Comparison of ENCODE assay signal across 15 cellular contexts in the genomic region with DNA sequence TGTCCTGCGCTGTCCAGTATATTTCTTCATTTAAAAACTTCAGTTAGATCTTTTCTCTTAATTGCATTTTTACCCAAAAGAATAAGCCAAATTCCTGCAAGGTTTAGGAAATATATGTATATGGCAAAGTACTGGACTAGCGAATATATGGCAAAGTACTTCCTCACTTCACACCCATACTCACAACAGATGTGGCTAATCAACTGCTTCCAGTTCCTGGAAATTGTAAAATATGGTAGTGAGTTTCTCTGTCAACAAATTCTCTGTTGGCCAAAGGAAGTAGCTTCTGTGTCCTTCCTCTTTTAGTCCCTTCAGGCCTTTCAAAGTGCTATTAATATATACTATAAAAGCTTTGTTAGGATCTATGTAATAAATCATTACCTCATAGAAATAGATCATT. TPM values are rescaled to one million over a fixed set of nuclear protein-coding genes. Genes with fewer than 3 reads are reported as not detected.
A peak's percentile ranks its signal among the peaks of the same experiment; 100 is the strongest.
DNase-seq lines count a peak whose midpoint lies in the region; ATAC-seq, FAIRE-seq and TF ChIP-seq lines count a peak whose summit lies in the region.
"Had no signal": no experiment of that assay in that cellular context is flagged by ENCODE, and none has a peak within 500 bp of the region (broad histone marks: within the 10 kb centered on the region; RNA-seq: fewer than 3 reads in every experiment).

No MANE protein-coding gene starts in this region.

- no peak for TF ChIP-seq POLR2A in K562 (conservative IDR thresholded peaks at IDR 0.05)

- 0 out of 2 replicates have a peak, but pooled peaks have one; percentile 35 for TF ChIP-seq EP300 in K562 (IDR thresholded peaks at IDR 0.05; ENCODE audit: low read length)

- no peaks in the 10 kb centered on the region for H4K20me1 ChIP-seq in K562 (replicated peaks; ENCODE audit: control insufficient read depth, insufficient read depth, low read length)

- POLR2A ChIA-PET in K562 (lab: Yijun Ruan, JAX): no interaction called here

- H3K27me3 ChIP-seq in CD4-positive, CD25-positive, alpha-beta regulatory T cell (ENCODE audit: control insufficient read depth, insufficient read depth, low read length): no peaks in the 10 kb centered on the region
- H3K27me3 ChIP-seq in SJSA1 (replicated peaks) (no peaks in the 10 kb centered on the region), K562 (ENCODE audit: control insufficient read depth in 2 of 2, insufficient read depth in 2 of 2, low read length in 2 of 2) (no peaks in the 10 kb centered on the region)
- H3K27me3 ChIP-seq: body of pancreas had no signal

- H3K27ac Mint-ChIP-seq in CD4-positive, CD25-positive, alpha-beta regulatory T cell: peak overlapping the region in 1 of 3 donors; percentile 20

- peaks cover 40 to 48% (median 45%) of the 10 kb centered on the region in 4 donors for H3K4me1 Mint-ChIP-seq in CD4-positive, CD25-positive, alpha-beta regulatory T cell

- ATAC-seq in CD4-positive, CD25-positive, alpha-beta regulatory T cell (ENCODE audit: low read depth in 2 of 2): no peak
- ATAC-seq in K562 (peak; percentile 52), HG03469 (IDR thresholded peaks at IDR 0.05; ENCODE audit: unreplicated experiment) (no peak)
- ATAC-seq: body of pancreas had no signal

- no peaks in the 10 kb centered on the region for H3K9me1 ChIP-seq in K562 (ENCODE audit: control insufficient read depth, insufficient read depth, low read length)

- H3K79me2 ChIP-seq in K562 (ENCODE audit: control insufficient read depth, insufficient read depth, low read length): no peaks in the 10 kb centered on the region

- DNase-seq in CD4-positive, CD25-positive, alpha-beta regulatory T cell: peak in 1 of 3 donors; percentile 69
- DNase-seq in GM12864 (ENCODE audit: low read depth) (no peak), SJSA1 (ENCODE audit: low read depth in 1 of 2, low spot score in 2 of 2) (no peak), K562 (ENCODE audit: extremely low read depth in 1 of 4, low spot score in 3 of 4) (peak in 2 of 4 experiments; percentile 22 to 48), NCI-H1436 treated with DMSO at 0.1 percent for 48 hours (lab: John Stamatoyannopoulos, UW) (no peak), dermis blood vessel endothelial cell (no peak)
- DNase-seq in stimulated activated CD4-positive, alpha-beta T cell treated with anti-CD3 and anti-CD28 coated beads, Interleukin-15, amount 100 ng/mL, for 24 hours: no peak
- DNase-seq: body of pancreas; effector memory CD4-positive, alpha-beta T cell; foreskin fibroblast; retina; T-helper 9 cell had no signal

- no peaks in the 10 kb centered on the region for H3K9me3 ChIP-seq in CD4-positive, CD25-positive, alpha-beta regulatory T cell (ENCODE audit: control insufficient read depth in 2 of 2, low read length in 2 of 2)
- no peaks in the 10 kb centered on the region for H3K9me3 ChIP-seq in SJSA1 (replicated peaks)
- no peaks in the 10 kb centered on the region for H3K9me3 ChIP-seq in K562 (replicated peaks; ENCODE audit: control insufficient read depth, insufficient read depth, low read depth, low read length)
- H3K9me3 ChIP-seq: body of pancreas had no signal

- H3K4me3 Mint-ChIP-seq in CD4-positive, CD25-positive, alpha-beta regulatory T cell: peak overlapping the region in 1 of 4 donors; percentile 67
- H3K4me3 Mint-ChIP-seq: CD14-positive monocyte had no signal

- no TSS peak for BruUV-seq in K562 (replicated peaks; lab: Mats Ljungman, UMichigan)

- peaks cover 14% of the 10 kb centered on the region for H3K27me3 Mint-ChIP-seq in CD4-positive, CD25-positive, alpha-beta regulatory T cell

- peaks cover 6% of the 10 kb centered on the region for H3K36me3 Mint-ChIP-seq in CD4-positive, CD25-positive, alpha-beta regulatory T cell
- H3K36me3 Mint-ChIP-seq: CD14-positive monocyte had no signal

- 17% methylated on average over 2 of the region's 2 CpGs for WGBS in K562 (ENCODE audit: insufficient coverage, low coverage, missing lambda C conversion rate)

- in situ Hi-C loops in K562 (cut with MboI): no loop called here

- H3K4me2 ChIP-seq in K562 (ENCODE audit: insufficient read depth, low read length): no peak overlapping the region

- H3K9ac ChIP-seq in K562 (ENCODE audit: insufficient read depth in 1 of 2, low read depth in 2 of 2, low read length in 2 of 2): peak overlapping the region in 1 of 2 experiments; percentile 24; a peak in 1 of 4 replicates

- H3K36me3 ChIP-seq in CD4-positive, CD25-positive, alpha-beta regulatory T cell (ENCODE audit: control insufficient read depth, insufficient read depth, low read length): no peaks in the 10 kb centered on the region
- no peaks in the 10 kb centered on the region; the same call in 1 of the 2 replicates for H3K36me3 ChIP-seq in SJSA1
- H3K36me3 ChIP-seq in K562 (ENCODE audit: control insufficient read depth, insufficient read depth, low read length): no peaks in the 10 kb centered on the region; the same call in 2 of the 3 replicates

- H3K4me3 ChIP-seq in CD4-positive, CD25-positive, alpha-beta regulatory T cell (ENCODE audit: low read depth, low read length): peak overlapping the region; percentile 65
- H3K4me3 ChIP-seq in GM12864 (ENCODE audit: low read depth, low read length): peak overlapping the region; percentile 65
- H3K4me3 ChIP-seq in SJSA1: no peak overlapping the region
- no peak overlapping the region for H3K4me3 ChIP-seq in K562
- H3K4me3 ChIP-seq: body of pancreas had no signal

- intact Hi-C loops in K562 (cut with micrococcal nuclease): no loop called here

- no peak for TF ChIP-seq RAD21 in K562 (CRISPR knock-in tag; conservative IDR thresholded peaks at IDR 0.05 in 1 of 2, IDR thresholded peaks at IDR 0.05 in 1 of 2)

- peak; percentile 51 for FAIRE-seq in K562 (lab: Jason Lieb, UNC)

- peak overlapping the region; percentile 79 for H2AFZ ChIP-seq in K562 (ENCODE audit: low read depth, low read length)

- TF ChIP-seq CTCF in GM12864 (IDR thresholded peaks at IDR 0.05; ENCODE audit: low read depth, low read length, missing control alignments) (no peak), K562 (IDR thresholded peaks at IDR 0.05 in 2 of 3, conservative IDR thresholded peaks at IDR 0.05 in 1 of 3; ENCODE audit: insufficient read depth in 2 of 3, low read depth in 1 of 3, low read length in 3 of 3) (no peak)

- CTCF ChIA-PET in K562 (lab: Yijun Ruan, JAX; ENCODE audit: low intra/inter-chr PET ratio): no interaction called here

- no peak overlapping the region for H3K27ac ChIP-seq in CD4-positive, CD25-positive, alpha-beta regulatory T cell (ENCODE audit: insufficient read depth, low read length, poor library complexity, severe bottlenecking)
- H3K27ac ChIP-seq in SJSA1: peak overlapping the region; percentile 98
- peak overlapping the region; percentile 48; the same call in 2 of the 3 replicates for H3K27ac ChIP-seq in K562 (ENCODE audit: extremely low read depth, low read depth, low read length)
- H3K27ac ChIP-seq: body of pancreas had no signal

- H3K4me1 ChIP-seq in CD4-positive, CD25-positive, alpha-beta regulatory T cell (ENCODE audit: control insufficient read depth, insufficient read depth, low read length, poor library complexity, severe bottlenecking): peaks cover 28% of the 10 kb centered on the region
- H3K4me1 ChIP-seq in SJSA1 (replicated peaks) (peaks cover 38% of the 10 kb centered on the region), K562 (replicated peaks in 1 of 2; ENCODE audit: control insufficient read depth in 2 of 2, insufficient read depth in 2 of 2, low read length in 2 of 2) (peaks cover 4 to 37% of the 10 kb centered on the region in 2 experiments)
- H3K4me1 ChIP-seq: body of pancreas had no signal

- peaks cover 0 to 5% (median 0%) of the 10 kb centered on the region in 7 donors for H3K9me3 Mint-ChIP-seq in CD4-positive, CD25-positive, alpha-beta regulatory T cell

RNA-seq across cellular contexts. Expression of a gene that starts 22.0 kb away (rescaled TPM):
- total RNA-seq in CD4-positive, CD25-positive, alpha-beta regulatory T cell: 5.7 TPM
- 10 to 100 TPM in 2 of 4 donors, 1 to 10 TPM in 2; 8.6 to 72.4 (median 9.8) TPM for polyA plus RNA-seq in CD4-positive, CD25-positive, alpha-beta regulatory T cell
- total RNA-seq in SJSA1 (2014; rRNA removed; shearing (Covaris generic)): not detected in 2 replicates
- not detected in 2 replicates for total RNA-seq in K562 (2011; cell fraction: chromatin; rRNA removed; ENCODE audit: low replicate concordance)
- total RNA-seq in K562 (2011; cell fraction: nucleolus; rRNA removed): not detected in 2 replicates
- total RNA-seq in K562 (2011; cell fraction: nucleoplasm; rRNA removed): not detected in 2 replicates
- total RNA-seq in K562 (2014; rRNA removed) (not detected in 2 replicates), K562 (2014; rRNA removed; fragmentation: Illumina TruSeq; extraction: Trizol) (not detected in 2 replicates), K562 (2015; rRNA removed; fragmentation: Illumina TruSeq; extraction: Trizol) (not detected in 2 replicates), K562 (2021) (0.13 TPM in 1 of 2 replicates, not detected in the other), dermis blood vessel endothelial cell (not detected in 2 replicates)
- polyA plus RNA-seq in K562 (2011; rRNA removed) (not detected in 2 replicates), K562 (2014; fragmentation: Illumina TruSeq; extraction: Trizol) (not detected in 2 replicates), K562 (2014; fragmentation: Nextera tagmentation; extraction: Ambion mirVana) (not detected), K562 (2014; rRNA removed) (not detected in 2 replicates)
- polyA plus RNA-seq in K562 (2011; cell fraction: cytosol; rRNA removed): not detected in 2 replicates
- polyA plus RNA-seq in K562 (2011; cell fraction: nucleus; rRNA removed): not detected in 2 replicates
- polyA plus RNA-seq in K562 (2012): not detected in 2 replicates
- polyA minus RNA-seq in K562 (2011; rRNA and poly(A)+ RNA removed): not detected in 2 replicates
- polyA minus RNA-seq in K562 (2011; cell fraction: cytosol; rRNA and poly(A)+ RNA removed): not detected in 2 replicates
- not detected in 2 replicates for polyA minus RNA-seq in K562 (2011; cell fraction: nucleus; rRNA and poly(A)+ RNA removed)
- total RNA-seq: body of pancreas had no signal
- polyA plus RNA-seq: CD14-positive monocyte had no signal

RNA-seq across cellular contexts. Expression of a gene that starts 31.0 kb away (rescaled TPM):
- 266 TPM for total RNA-seq in CD4-positive, CD25-positive, alpha-beta regulatory T cell
- 100 to 1,000 TPM; 193 to 320 (median 249) TPM for polyA plus RNA-seq in CD4-positive, CD25-positive, alpha-beta regulatory T cell
- 139 and 213 TPM in 2 replicates for total RNA-seq in SJSA1 (2014; rRNA removed; shearing (Covaris generic))
- 103 and 254 TPM in 2 replicates for total RNA-seq in K562 (2011; cell fraction: chromatin; rRNA removed; ENCODE audit: low replicate concordance)
- total RNA-seq in K562 (2011; cell fraction: nucleolus; rRNA removed): 74.7 and 99.4 TPM in 2 replicates
- total RNA-seq in K562 (2011; cell fraction: nucleoplasm; rRNA removed): 136 and 172 TPM in 2 replicates
- total RNA-seq in K562 (2014; rRNA removed) (36.8 and 38.5 TPM in 2 replicates), K562 (2014; rRNA removed; fragmentation: Illumina TruSeq; extraction: Trizol) (37.1 and 43.0 TPM in 2 replicates), K562 (2015; rRNA removed; fragmentation: Illumina TruSeq; extraction: Trizol) (28.8 and 29.2 TPM in 2 replicates), K562 (2021) (44.5 and 52.8 TPM in 2 replicates), dermis blood vessel endothelial cell (153 and 260 TPM in 2 replicates)
- polyA plus RNA-seq in K562 (2011; rRNA removed) (135 and 141 TPM in 2 replicates), K562 (2014; fragmentation: Illumina TruSeq; extraction: Trizol) (68.6 and 75.0 TPM in 2 replicates), K562 (2014; fragmentation: Nextera tagmentation; extraction: Ambion mirVana) (100 to 1,000 TPM in 1 of 2 experiments, 10 to 100 TPM in 1; 75.1 to 113 TPM), K562 (2014; rRNA removed) (60.7 and 69.2 TPM in 2 replicates)
- polyA plus RNA-seq in K562 (2011; cell fraction: cytosol; rRNA removed): 67.6 and 189 TPM in 2 replicates
- 164 and 248 TPM in 2 replicates for polyA plus RNA-seq in K562 (2011; cell fraction: nucleus; rRNA removed)
- polyA plus RNA-seq in K562 (2012): 49.7 and 54.0 TPM in 2 replicates
- polyA minus RNA-seq in K562 (2011; rRNA and poly(A)+ RNA removed): 146 and 154 TPM in 2 replicates
- polyA minus RNA-seq in K562 (2011; cell fraction: cytosol; rRNA and poly(A)+ RNA removed): 54.4 and 65.9 TPM in 2 replicates
- 65.6 and 113 TPM in 2 replicates for polyA minus RNA-seq in K562 (2011; cell fraction: nucleus; rRNA and poly(A)+ RNA removed)

RNA-seq across cellular contexts. Expression of a gene that starts 39.7 kb away (rescaled TPM):
- 22.8 TPM for total RNA-seq in CD4-positive, CD25-positive, alpha-beta regulatory T cell
- 1 to 10 TPM; 7.1 to 9.5 (median 7.2) TPM for polyA plus RNA-seq in CD4-positive, CD25-positive, alpha-beta regulatory T cell
- 38.5 and 46.6 TPM in 2 replicates for total RNA-seq in SJSA1 (2014; rRNA removed; shearing (Covaris generic))
- 66.8 and 112 TPM in 2 replicates for total RNA-seq in K562 (2011; cell fraction: chromatin; rRNA removed; ENCODE audit: low replicate concordance)
- 37.4 and 46.7 TPM in 2 replicates for total RNA-seq in K562 (2011; cell fraction: nucleolus; rRNA removed)
- total RNA-seq in K562 (2011; cell fraction: nucleoplasm; rRNA removed): 59.3 and 65.6 TPM in 2 replicates
- total RNA-seq in K562 (2014; rRNA removed): 42.4 and 43.8 TPM in 2 replicates
- total RNA-seq in K562 (2014; rRNA removed; fragmentation: Illumina TruSeq; extraction: Trizol): 24.8 and 28.4 TPM in 2 replicates
- 17.7 and 18.9 TPM in 2 replicates for total RNA-seq in K562 (2015; rRNA removed; fragmentation: Illumina TruSeq; extraction: Trizol)
- total RNA-seq in K562 (2021): 28.4 and 31.4 TPM in 2 replicates
- 76.7 and 82.1 TPM in 2 replicates for polyA plus RNA-seq in K562 (2011; rRNA removed)
- polyA plus RNA-seq in K562 (2011; cell fraction: cytosol; rRNA removed): 46.4 and 49.0 TPM in 2 replicates
- polyA plus RNA-seq in K562 (2011; cell fraction: nucleus; rRNA removed): 122 and 125 TPM in 2 replicates
- 31.4 and 34.0 TPM in 2 replicates for polyA plus RNA-seq in K562 (2012)
- polyA plus RNA-seq in K562 (2014; fragmentation: Illumina TruSeq; extraction: Trizol): 20.7 and 25.7 TPM in 2 replicates
- polyA plus RNA-seq in K562 (2014; fragmentation: Nextera tagmentation; extraction: Ambion mirVana): 10 to 100 TPM; 14.6 to 17.4 TPM
- 23.0 and 28.6 TPM in 2 replicates for polyA plus RNA-seq in K562 (2014; rRNA removed)
- 54.0 and 58.4 TPM in 2 replicates for polyA minus RNA-seq in K562 (2011; rRNA and poly(A)+ RNA removed)
- polyA minus RNA-seq in K562 (2011; cell fraction: cytosol; rRNA and poly(A)+ RNA removed): 27.6 and 36.0 TPM in 2 replicates
- 38.9 and 49.3 TPM in 2 replicates for polyA minus RNA-seq in K562 (2011; cell fraction: nucleus; rRNA and poly(A)+ RNA removed)
- total RNA-seq in dermis blood vessel endothelial cell: 26.0 and 33.2 TPM in 2 replicates

RNA-seq across cellular contexts. Expression of a gene that starts 56.3 kb away (rescaled TPM):
- total RNA-seq in CD4-positive, CD25-positive, alpha-beta regulatory T cell: not detected
- polyA plus RNA-seq in CD4-positive, CD25-positive, alpha-beta regulatory T cell: not detected
- total RNA-seq in SJSA1 (2014; rRNA removed; shearing (Covaris generic)): not detected in 2 replicates
- not detected in 2 replicates for total RNA-seq in K562 (2011; cell fraction: chromatin; rRNA removed; ENCODE audit: low replicate concordance)
- not detected in 2 replicates for total RNA-seq in K562 (2011; cell fraction: nucleolus; rRNA removed)
- not detected in 2 replicates for total RNA-seq in K562 (2011; cell fraction: nucleoplasm; rRNA removed)
- total RNA-seq in K562 (2014; rRNA removed): not detected in 2 replicates
- not detected in 2 replicates for total RNA-seq in K562 (2014; rRNA removed; fragmentation: Illumina TruSeq; extraction: Trizol)
- not detected in 2 replicates for total RNA-seq in K562 (2015; rRNA removed; fragmentation: Illumina TruSeq; extraction: Trizol)
- not detected in 2 replicates for total RNA-seq in K562 (2021)
- polyA plus RNA-seq in K562 (2011; rRNA removed): not detected in 2 replicates
- polyA plus RNA-seq in K562 (2011; cell fraction: cytosol; rRNA removed): not detected in 2 replicates
- polyA plus RNA-seq in K562 (2011; cell fraction: nucleus; rRNA removed): not detected in 2 replicates
- not detected in 2 replicates for polyA plus RNA-seq in K562 (2012)
- not detected in 2 replicates for polyA plus RNA-seq in K562 (2014; fragmentation: Illumina TruSeq; extraction: Trizol)
- polyA plus RNA-seq in K562 (2014; fragmentation: Nextera tagmentation; extraction: Ambion mirVana): not detected
- polyA plus RNA-seq in K562 (2014; rRNA removed): not detected in 2 replicates
- polyA minus RNA-seq in K562 (2011; rRNA and poly(A)+ RNA removed): not detected in 2 replicates
- polyA minus RNA-seq in K562 (2011; cell fraction: cytosol; rRNA and poly(A)+ RNA removed): not detected in 2 replicates
- not detected in 2 replicates for polyA minus RNA-seq in K562 (2011; cell fraction: nucleus; rRNA and poly(A)+ RNA removed)
- total RNA-seq in dermis blood vessel endothelial cell: not detected in 2 replicates
- total RNA-seq: body of pancreas, subcutaneous adipose tissue had no signal
- polyA plus RNA-seq: CD14-positive monocyte had no signal

Comparison
In these comparisons a context has a peak if more than half of its experiments do, and no peak if none do; other contexts are left out.
1. H3K4me3 ChIP-seq: peak in CD4-positive, CD25-positive, alpha-beta regulatory T cell (single experiment) and GM12864 (single experiment); none in SJSA1 (single experiment) and K562 (single experiment).